ENCODE assay signal across 29 cellular contexts in the genomic region with DNA sequence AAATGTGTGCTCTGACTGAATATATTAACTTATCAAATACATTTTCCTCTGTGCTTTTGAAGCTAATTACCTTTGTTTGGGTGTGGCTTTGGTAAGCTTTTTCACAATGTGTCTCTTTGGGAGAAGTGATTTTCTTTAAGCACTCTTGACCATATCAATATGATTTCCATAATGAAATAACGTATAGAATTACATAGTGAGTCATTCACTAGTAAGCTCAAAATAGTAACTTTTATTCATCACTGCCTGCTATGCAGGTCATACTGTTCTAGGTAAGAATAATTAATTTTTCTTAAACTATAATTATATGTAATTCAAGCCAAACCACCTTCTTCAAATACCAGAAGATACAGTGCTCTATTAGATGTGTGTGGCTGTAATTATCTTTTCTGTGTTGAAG.
"Had no signal": no experiment of that assay in that cellular context is flagged by ENCODE, and none has a peak within 500 bp of the region (broad histone marks: within the 10 kb centered on the region; RNA-seq: fewer than 3 reads in every experiment).

No MANE protein-coding gene starts in this region.

- DNase-seq: activated B cell treated with CpG ODN at 0.5 μM for 24 hours; activated CD4-positive, alpha-beta T cell treated with anti-CD3 and anti-CD28 coated beads for 48 hours; activated CD4-positive, alpha-beta T cell treated with anti-CD3 and anti-CD28 coated beads, Interleukin-2, amount 50 U/mL, for 1 hour; activated CD4-positive, alpha-beta T cell treated with anti-CD3 and anti-CD28 coated beads, Interleukin-2, amount 50 U/mL, for 48 hours; activated CD8-positive, alpha-beta memory T cell treated with anti-CD3 and anti-CD28 coated beads for 24 hours; activated CD8-positive, alpha-beta T cell treated with anti-CD3 and anti-CD28 coated beads for 36 hours; activated effector memory CD4-positive, alpha-beta T cell treated with Interleukin-2 at 50 U/mL for 16 hours; activated gamma-delta T cell treated with Interleukin-2 at 50 U/mL for 16 hours; activated naive CD4-positive, alpha-beta T cell treated with anti-CD3 and anti-CD28 coated beads, Interleukin-2, amount 50 U/mL, for 16 hours; activated naive CD4-positive, alpha-beta T cell treated with Interleukin-2 at 50 U/mL for 16 hours; activated T-cell treated with anti-CD3 and anti-CD28 coated beads, Interleukin-2, amount 50 U/mL, for 4 hours; amniotic stem cell; anterior cingulate cortex; brain microvascular endothelial cell; caudate nucleus; cortex of kidney; dermis blood vessel endothelial cell; effector CD4-positive, alpha-beta T cell; effector memory CD8-positive, alpha-beta T cell; erythroblast; foreskin melanocyte; heart right ventricle; T-helper 17 cell; T1000; WERI-Rb-1 had no signal

- FAIRE-seq: astrocyte, colon had no signal

- H3K27ac ChIP-seq: brain microvascular endothelial cell, esophagus muscularis mucosa, gastroesophageal sphincter, heart right ventricle, WERI-Rb-1 had no signal

- H3K36me3 ChIP-seq: brain microvascular endothelial cell, esophagus muscularis mucosa, gastroesophageal sphincter, heart right ventricle, WERI-Rb-1 had no signal

- H3K4me3 ChIP-seq: esophagus muscularis mucosa, gastroesophageal sphincter, heart right ventricle had no signal

- H3K9me3 ChIP-seq: esophagus muscularis mucosa, gastroesophageal sphincter, heart right ventricle had no signal

- H3K27me3 ChIP-seq: brain microvascular endothelial cell, gastroesophageal sphincter, heart right ventricle had no signal

- H3K4me1 ChIP-seq: gastroesophageal sphincter, heart right ventricle had no signal
